In the genomic region with DNA sequence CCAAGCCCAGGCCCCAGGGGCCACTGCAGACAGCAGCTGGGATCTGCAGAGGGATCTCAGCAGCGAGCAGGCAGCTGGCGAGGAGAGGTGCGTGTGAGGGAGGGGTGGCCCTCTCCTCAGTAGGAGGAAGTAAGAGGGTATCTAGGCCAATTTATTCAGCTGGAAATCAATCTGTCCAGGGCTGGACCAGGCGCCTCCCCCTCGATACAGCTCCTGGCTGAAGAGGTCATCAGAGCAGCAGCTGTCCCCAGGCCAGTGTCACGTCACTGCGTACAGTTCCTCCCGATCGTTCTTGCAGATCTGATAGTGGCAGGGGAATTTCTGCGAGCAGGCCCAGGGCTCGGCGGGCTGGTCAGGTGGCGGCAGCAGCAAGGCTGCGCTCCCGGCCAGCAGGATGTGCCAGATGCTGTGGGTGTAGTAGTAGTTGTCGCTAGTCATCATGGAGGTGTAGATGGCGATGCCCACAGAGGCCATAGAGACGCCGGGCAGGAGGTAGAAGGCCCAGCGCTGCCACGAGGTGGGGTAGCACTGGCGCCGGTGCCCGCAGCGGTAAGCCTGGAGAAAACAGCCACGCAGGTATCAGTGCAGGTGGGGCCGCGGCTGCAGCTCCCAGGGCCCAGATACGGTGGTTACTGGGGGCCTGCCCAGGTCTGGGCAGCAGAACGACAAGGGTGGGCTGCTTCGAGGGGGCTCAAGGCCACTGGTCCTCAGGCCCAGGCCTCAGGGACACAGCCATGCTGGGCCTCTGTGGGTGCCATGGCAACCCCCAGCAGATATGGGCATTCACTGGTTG, we compare ENCODE assay signal across 14 cellular contexts. TPM values are rescaled to one million over a fixed set of nuclear protein-coding genes. Genes with fewer than 3 reads are reported as not detected.
DNase-seq lines count a peak whose midpoint lies in the region; ATAC-seq and TF ChIP-seq lines count a peak whose summit lies in the region.
"Had no signal": no experiment of that assay in that cellular context is flagged by ENCODE, and none has a peak within 500 bp of the region (broad histone marks: within the 10 kb centered on the region; RNA-seq: fewer than 3 reads in every experiment).

No MANE protein-coding gene starts in this region.

- H4K91ac ChIP-seq in neuronal stem cell (ENCODE audit: low read depth, low read length, poor library complexity), result peak overlapping the region; percentile 72

- H3K9me3 Mint-ChIP-seq in activated T-cell treated with anti-CD3 and anti-CD28 coated beads, Interleukin-2, amount 50 U/mL, for 24 hours, result no peaks in the 10 kb centered on the region
- no peaks in the 10 kb centered on the region for H3K9me3 Mint-ChIP-seq in activated T-cell treated with anti-CD3 and anti-CD28 coated beads, Interleukin-2, amount 50 U/mL, for 72 hours
- no peaks in the 10 kb centered on the region for H3K9me3 Mint-ChIP-seq in activated CD8-positive, alpha-beta T cell treated with anti-CD3 and anti-CD28 coated beads, Interleukin-2, amount 10 ng/mL, durations not matched to agents 7 days and 5 days (ENCODE audit: insufficient read depth)
- H3K9me3 Mint-ChIP-seq: activated naive CD4-positive, alpha-beta T cell treated with anti-CD3 and anti-CD28 coated beads, Interleukin-2, amount 50 U/mL, for 24 hours; stimulated activated memory B cell treated with anti-CD40 and anti-IgM and Interleukin-4, amounts not matched to agents 10 μg/mL and 1 μg/mL and 100 μg/mL, for 72 hours had no signal

- no peak for ATAC-seq in activated T-cell treated with anti-CD3 and anti-CD28 coated beads, Interleukin-2, amount 50 U/mL, for 72 hours (replicated peaks in 1 of 2)
- ATAC-seq in activated CD8-positive, alpha-beta T cell treated with anti-CD3 and anti-CD28 coated beads, Interleukin-2, amount 10 ng/mL, durations not matched to agents 7 days and 5 days, result no peak
- ATAC-seq: stimulated activated memory B cell treated with anti-CD40 and anti-IgM and Interleukin-4, amounts not matched to agents 10 μg/mL and 1 μg/mL and 100 μg/mL, for 72 hours had no signal

- H3K4ac ChIP-seq in neuronal stem cell (ENCODE audit: low read length), result no peak overlapping the region

- H4K20me1 ChIP-seq in Karpas-422 (ENCODE audit: insufficient read depth, low read depth, low read length), result no peaks in the 10 kb centered on the region

- TF ChIP-seq CTCF in GM13977 (IDR thresholded peaks at IDR 0.05; ENCODE audit: extremely low read depth, insufficient read depth, missing control alignments), result no peak

- H3K4me1 ChIP-seq in neuronal stem cell (ENCODE audit: control insufficient read depth in 2 of 2, insufficient read depth in 1 of 2, low read depth in 1 of 2, low read length in 2 of 2) (peaks cover 4 to 6% of the 10 kb centered on the region in 2 donors), Karpas-422 (ENCODE audit: low read length) (peaks cover 24% of the 10 kb centered on the region)

- no peaks in the 10 kb centered on the region; the same call in 1 of the 2 replicates for H3K79me2 ChIP-seq in Karpas-422 (ENCODE audit: low read length)

- H3K23ac ChIP-seq in neuronal stem cell (ENCODE audit: low read depth, low read length, poor library complexity), result no peak overlapping the region

- DNase-seq in activated T-cell treated with anti-CD3 and anti-CD28 coated beads, Interleukin-2, amount 50 U/mL, for 24 hours, result no peak
- no peak for DNase-seq in activated T-cell treated with anti-CD3 and anti-CD28 coated beads, Interleukin-2, amount 50 U/mL, for 72 hours
- DNase-seq in NCI-H187 (lab: John Stamatoyannopoulos, UW), result peak; percentile 83 to 93
- no peak for DNase-seq in activated CD8-positive, alpha-beta T cell treated with anti-CD3 and anti-CD28 coated beads, Interleukin-2, amount 10 ng/mL, durations not matched to agents 7 days and 5 days
- no peak for DNase-seq in neuronal stem cell (ENCODE audit: low spot score)
- DNase-seq in GM19238 (ENCODE audit: insufficient read length, low spot score), result no peak
- no peak for DNase-seq in GM13977 (ENCODE audit: low spot score)
- DNase-seq in Karpas-422, result no peak
- DNase-seq: islet precursor cell; NCI-H2081; stimulated activated CD4-positive, alpha-beta T cell treated with anti-CD3 and anti-CD28 coated beads, Interleukin-4, amount 100 ng/mL, for 1 hour; uterus had no signal

- no CpG with 5 or more reads among the region's 31 CpGs for WGBS in neuronal stem cell (ENCODE audit: extremely low coverage in 2 of 2, insufficient read length in 2 of 2, insufficient replicate concordance in 1 of 2), 2 donors

- H3K4me3 Mint-ChIP-seq in activated T-cell treated with anti-CD3 and anti-CD28 coated beads, Interleukin-2, amount 50 U/mL, for 24 hours, result no peak overlapping the region
- H3K4me3 Mint-ChIP-seq in activated T-cell treated with anti-CD3 and anti-CD28 coated beads, Interleukin-2, amount 50 U/mL, for 72 hours, result no peak overlapping the region
- H3K4me3 Mint-ChIP-seq in activated CD8-positive, alpha-beta T cell treated with anti-CD3 and anti-CD28 coated beads, Interleukin-2, amount 10 ng/mL, durations not matched to agents 7 days and 5 days, result no peak overlapping the region
- H3K4me3 Mint-ChIP-seq: activated naive CD4-positive, alpha-beta T cell treated with anti-CD3 and anti-CD28 coated beads, Interleukin-2, amount 50 U/mL, for 24 hours had no signal

- no peaks in the 10 kb centered on the region for H3K27me3 Mint-ChIP-seq in activated T-cell treated with anti-CD3 and anti-CD28 coated beads, Interleukin-2, amount 50 U/mL, for 24 hours
- H3K27me3 Mint-ChIP-seq in activated T-cell treated with anti-CD3 and anti-CD28 coated beads, Interleukin-2, amount 50 U/mL, for 72 hours (ENCODE audit: low read depth), result no peaks in the 10 kb centered on the region
- H3K27me3 Mint-ChIP-seq in activated CD8-positive, alpha-beta T cell treated with anti-CD3 and anti-CD28 coated beads, Interleukin-2, amount 10 ng/mL, durations not matched to agents 7 days and 5 days (ENCODE audit: low read depth), result no peaks in the 10 kb centered on the region
- H3K27me3 Mint-ChIP-seq: activated naive CD4-positive, alpha-beta T cell treated with anti-CD3 and anti-CD28 coated beads, Interleukin-2, amount 50 U/mL, for 24 hours; stimulated activated memory B cell treated with anti-CD40 and anti-IgM and Interleukin-4, amounts not matched to agents 10 μg/mL and 1 μg/mL and 100 μg/mL, for 72 hours had no signal

- H3K18ac ChIP-seq in neuronal stem cell (ENCODE audit: low read length), result no peak overlapping the region

- H3K27me3 ChIP-seq in neuronal stem cell (ENCODE audit: control insufficient read depth in 3 of 3, insufficient read depth in 3 of 3, low read depth in 1 of 3, low read length in 3 of 3) (no peaks in the 10 kb centered on the region), Karpas-422 (ENCODE audit: low read length) (no peaks in the 10 kb centered on the region)
- H3K27me3 ChIP-seq: uterus had no signal

- no peak overlapping the region for H2BK15ac ChIP-seq in neuronal stem cell (ENCODE audit: low read length)

- no peak overlapping the region for H2AK5ac ChIP-seq in neuronal stem cell (ENCODE audit: low read depth, low read length)

- no peak overlapping the region for H2BK12ac ChIP-seq in neuronal stem cell (ENCODE audit: low read length)

- CTCF ChIA-PET in activated CD8-positive, alpha-beta T cell treated with anti-CD3 and anti-CD28 coated beads, Interleukin-2, amount 10 ng/mL, durations not matched to agents 7 days and 5 days (lab: Charles Lee), result interaction anchor here (1.6 to 2.7 kb wide), 3 partner anchors 10 to 29 kb away, joined by 4 to 18 read pairs (median 6); a partner anchor contains a TSS

- POLR2A ChIA-PET in activated CD8-positive, alpha-beta T cell treated with anti-CD3 and anti-CD28 coated beads, Interleukin-2, amount 10 ng/mL, durations not matched to agents 7 days and 5 days (lab: Charles Lee), result interaction anchor here (2.1 kb wide), 1 partner anchor 8 kb away, joined by 18 read pairs; no protein-coding TSS in a partner anchor

- no peak overlapping the region for H2BK120ac ChIP-seq in neuronal stem cell (ENCODE audit: low read depth, low read length)

- peaks cover 17% of the 10 kb centered on the region for H3K4me1 Mint-ChIP-seq in activated T-cell treated with anti-CD3 and anti-CD28 coated beads, Interleukin-2, amount 50 U/mL, for 24 hours (ENCODE audit: low read depth)
- H3K4me1 Mint-ChIP-seq in activated T-cell treated with anti-CD3 and anti-CD28 coated beads, Interleukin-2, amount 50 U/mL, for 72 hours (ENCODE audit: low read depth), result peaks cover 17% of the 10 kb centered on the region
- H3K4me1 Mint-ChIP-seq in activated CD8-positive, alpha-beta T cell treated with anti-CD3 and anti-CD28 coated beads, Interleukin-2, amount 10 ng/mL, durations not matched to agents 7 days and 5 days (ENCODE audit: low read depth), result peaks cover 23% of the 10 kb centered on the region

- in situ Hi-C loops in GM13977 (cut with MboI; ENCODE audit: low pct_unique_long_range_greater_than_20kb, low sequenced_read_pairs, unreplicated experiment), result no loop called here

- H3K27ac Mint-ChIP-seq in activated T-cell treated with anti-CD3 and anti-CD28 coated beads, Interleukin-2, amount 50 U/mL, for 24 hours, result peak overlapping the region; percentile 38
- H3K27ac Mint-ChIP-seq in activated T-cell treated with anti-CD3 and anti-CD28 coated beads, Interleukin-2, amount 50 U/mL, for 72 hours, result no peak overlapping the region
- H3K27ac Mint-ChIP-seq in activated CD8-positive, alpha-beta T cell treated with anti-CD3 and anti-CD28 coated beads, Interleukin-2, amount 10 ng/mL, durations not matched to agents 7 days and 5 days, result peak overlapping the region; percentile 77

- no peak overlapping the region for H2BK5ac ChIP-seq in neuronal stem cell (ENCODE audit: low read length)

- H3K4me3 ChIP-seq in neuronal stem cell (ENCODE audit: low read length in 2 of 2), result no peak overlapping the region
- H3K4me3 ChIP-seq in Karpas-422 (ENCODE audit: low read length), result no peak overlapping the region
- H3K4me3 ChIP-seq: uterus had no signal

- H3K14ac ChIP-seq in neuronal stem cell (ENCODE audit: low read length), result no peak overlapping the region

- H4K8ac ChIP-seq in neuronal stem cell (ENCODE audit: low read depth, low read length), result no peak overlapping the region

- no peak overlapping the region for H3K27ac ChIP-seq in neuronal stem cell (replicated peaks; ENCODE audit: low read length)
- H3K27ac ChIP-seq in Karpas-422 (ENCODE audit: low read length), result no peak overlapping the region

- H3K79me1 ChIP-seq in neuronal stem cell (ENCODE audit: low read depth, low read length), result peaks cover 9% of the 10 kb centered on the region

- H3K36me3 Mint-ChIP-seq in activated T-cell treated with anti-CD3 and anti-CD28 coated beads, Interleukin-2, amount 50 U/mL, for 24 hours (ENCODE audit: low read depth), result peaks cover 65% of the 10 kb centered on the region
- H3K36me3 Mint-ChIP-seq in activated T-cell treated with anti-CD3 and anti-CD28 coated beads, Interleukin-2, amount 50 U/mL, for 72 hours (ENCODE audit: insufficient read depth in 2 of 2), result peaks cover 0 to 7% of the 10 kb centered on the region in 2 donors
- H3K36me3 Mint-ChIP-seq in activated CD8-positive, alpha-beta T cell treated with anti-CD3 and anti-CD28 coated beads, Interleukin-2, amount 10 ng/mL, durations not matched to agents 7 days and 5 days (ENCODE audit: low read depth), result peaks cover 24% of the 10 kb centered on the region
- H3K36me3 Mint-ChIP-seq: activated naive CD4-positive, alpha-beta T cell treated with anti-CD3 and anti-CD28 coated beads, Interleukin-2, amount 50 U/mL, for 24 hours had no signal

- H3K9me2 ChIP-seq in Karpas-422 (replicated peaks; ENCODE audit: insufficient read depth, low read length), result no peaks in the 10 kb centered on the region

- no peak overlapping the region for H3K4me2 ChIP-seq in neuronal stem cell (ENCODE audit: insufficient read depth, low read length, poor library complexity, severe bottlenecking)
- H3K4me2 ChIP-seq in Karpas-422 (ENCODE audit: low read depth, low read length, poor library complexity, severe bottlenecking), result no peak overlapping the region

- H3K9ac ChIP-seq in neuronal stem cell (ENCODE audit: low read depth, low read length, poor library complexity) (no peak overlapping the region), Karpas-422 (ENCODE audit: low read length) (no peak overlapping the region)

- H3K9me3 ChIP-seq in neuronal stem cell (replicated peaks in 1 of 2; ENCODE audit: control insufficient read depth in 2 of 2, insufficient read depth in 1 of 2, low read depth in 1 of 2, low read length in 2 of 2) (no peaks in the 10 kb centered on the region), Karpas-422 (ENCODE audit: low read length) (no peaks in the 10 kb centered on the region)
- H3K9me3 ChIP-seq: uterus had no signal

- H2AFZ ChIP-seq in neuronal stem cell (ENCODE audit: low read length) (no peak overlapping the region), Karpas-422 (ENCODE audit: low read length) (no peak overlapping the region)

- H3K36me3 ChIP-seq in neuronal stem cell (replicated peaks in 1 of 2; ENCODE audit: control insufficient read depth in 2 of 2, insufficient read depth in 2 of 2, low read length in 2 of 2), result peaks cover 48 to 84% of the 10 kb centered on the region in 2 donors
- H3K36me3 ChIP-seq in Karpas-422 (ENCODE audit: insufficient read depth, low read length), result peaks cover 8% of the 10 kb centered on the region; the same call in 1 of the 2 replicates
- H3K36me3 ChIP-seq: uterus had no signal

RNA-seq across cellular contexts. Expression of a gene that starts 1.6 kb away (rescaled TPM):
- 10 to 100 TPM; 54.5 to 73.2 TPM for total RNA-seq in activated T-cell treated with anti-CD3 and anti-CD28 coated beads, Interleukin-2, amount 50 U/mL, for 72 hours
- total RNA-seq in activated CD8-positive, alpha-beta T cell treated with anti-CD3 and anti-CD28 coated beads, Interleukin-2, amount 10 ng/mL, durations not matched to agents 7 days and 5 days, result 10 to 100 TPM; 95.3 to 95.8 TPM
- 68.8 TPM for polyA plus RNA-seq in neuronal stem cell (2013, experiment 1 of 2)
- 73.1 TPM for polyA plus RNA-seq in neuronal stem cell (2013, experiment 2 of 2)
- 38.1 and 103 TPM in 2 replicates for total RNA-seq in Karpas-422 (2014; rRNA removed; shearing (Covaris generic); ENCODE audit: low replicate concordance)

RNA-seq across cellular contexts. Expression of a gene that starts 9.9 kb away (rescaled TPM):
- total RNA-seq in activated T-cell treated with anti-CD3 and anti-CD28 coated beads, Interleukin-2, amount 50 U/mL, for 72 hours, result 10 to 100 TPM; 29.7 to 39.7 TPM
- 10 to 100 TPM; 80.6 to 85.8 TPM for total RNA-seq in activated CD8-positive, alpha-beta T cell treated with anti-CD3 and anti-CD28 coated beads, Interleukin-2, amount 10 ng/mL, durations not matched to agents 7 days and 5 days
- polyA plus RNA-seq in neuronal stem cell (2013, experiment 1 of 2), result 30.5 TPM
- 28.5 TPM for polyA plus RNA-seq in neuronal stem cell (2013, experiment 2 of 2)
- 50.0 and 58.1 TPM in 2 replicates for total RNA-seq in Karpas-422 (2014; rRNA removed; shearing (Covaris generic); ENCODE audit: low replicate concordance)

RNA-seq across cellular contexts. Expression of a gene that starts 19.4 kb away (rescaled TPM):
- 10 to 100 TPM; 28.8 to 29.4 TPM for total RNA-seq in activated T-cell treated with anti-CD3 and anti-CD28 coated beads, Interleukin-2, amount 50 U/mL, for 72 hours
- 10 to 100 TPM; 25.1 to 26.1 TPM for total RNA-seq in activated CD8-positive, alpha-beta T cell treated with anti-CD3 and anti-CD28 coated beads, Interleukin-2, amount 10 ng/mL, durations not matched to agents 7 days and 5 days
- polyA plus RNA-seq in neuronal stem cell (2013, experiment 1 of 2), result 19.3 TPM
- 18.9 TPM for polyA plus RNA-seq in neuronal stem cell (2013, experiment 2 of 2)
- total RNA-seq in Karpas-422 (2014; rRNA removed; shearing (Covaris generic); ENCODE audit: low replicate concordance), result 14.6 and 46.4 TPM in 2 replicates

RNA-seq across cellular contexts. Expression of a gene that starts 25.1 kb away (rescaled TPM):
- total RNA-seq in activated T-cell treated with anti-CD3 and anti-CD28 coated beads, Interleukin-2, amount 50 U/mL, for 72 hours, result 10 to 100 TPM; 24.6 to 27.6 TPM
- 1 to 10 TPM; 5.2 to 6.8 TPM for total RNA-seq in activated CD8-positive, alpha-beta T cell treated with anti-CD3 and anti-CD28 coated beads, Interleukin-2, amount 10 ng/mL, durations not matched to agents 7 days and 5 days
- 329 TPM for polyA plus RNA-seq in neuronal stem cell (2013, experiment 1 of 2)
- 313 TPM for polyA plus RNA-seq in neuronal stem cell (2013, experiment 2 of 2)
- 102 and 190 TPM in 2 replicates for total RNA-seq in Karpas-422 (2014; rRNA removed; shearing (Covaris generic); ENCODE audit: low replicate concordance)

RNA-seq across cellular contexts. Expression of a gene that starts 29.8 kb away (rescaled TPM):
- total RNA-seq in activated T-cell treated with anti-CD3 and anti-CD28 coated beads, Interleukin-2, amount 50 U/mL, for 72 hours, result 10 to 100 TPM in 1 of 2 donors, 1 to 10 TPM in 1; 7.5 to 10.6 TPM
- total RNA-seq in activated CD8-positive, alpha-beta T cell treated with anti-CD3 and anti-CD28 coated beads, Interleukin-2, amount 10 ng/mL, durations not matched to agents 7 days and 5 days, result 1 to 10 TPM; 4.7 to 6.3 TPM
- 17.1 TPM for polyA plus RNA-seq in neuronal stem cell (2013, experiment 1 of 2)
- polyA plus RNA-seq in neuronal stem cell (2013, experiment 2 of 2), result 17.8 TPM
- total RNA-seq in Karpas-422 (2014; rRNA removed; shearing (Covaris generic); ENCODE audit: low replicate concordance), result 5.3 and 10.4 TPM in 2 replicates

Comparison
In these comparisons a context has a peak if more than half of its experiments do, and no peak if none do; other contexts are left out.
1. DNase-seq: peak in NCI-H187 (2 of 2); none in activated T-cell treated with anti-CD3 and anti-CD28 coated beads, Interleukin-2, amount 50 U/mL, for 24 hours (single experiment), activated T-cell treated with anti-CD3 and anti-CD28 coated beads, Interleukin-2, amount 50 U/mL, for 72 hours (0 of 2), activated CD8-positive, alpha-beta T cell treated with anti-CD3 and anti-CD28 coated beads, Interleukin-2, amount 10 ng/mL, durations not matched to agents 7 days and 5 days (single experiment), neuronal stem cell (single experiment), GM19238 (single experiment), GM13977 (single experiment) and Karpas-422 (single experiment).